In the genomic region with DNA sequence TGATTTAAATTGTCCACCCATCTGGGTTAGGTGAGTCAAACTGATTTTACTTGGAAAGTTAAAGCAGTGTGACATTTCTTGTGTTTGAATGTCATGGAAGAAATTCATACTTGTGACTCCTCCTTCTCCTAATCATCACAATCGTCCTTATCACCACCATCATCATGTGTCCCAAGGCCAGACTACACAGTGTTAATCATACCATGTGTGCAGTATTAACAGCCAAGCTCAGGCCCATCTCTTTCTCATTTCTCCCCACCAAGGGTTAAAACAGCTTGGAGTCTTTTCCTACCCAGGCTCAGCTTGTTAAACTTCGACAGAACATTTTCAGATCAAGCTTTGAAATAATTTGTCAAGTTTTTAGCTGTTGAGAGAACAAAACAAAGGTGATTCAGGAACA, we compare ENCODE assay signal across 26 cellular contexts. TPM values are rescaled to one million over a fixed set of nuclear protein-coding genes. Genes with fewer than 3 reads are reported as not detected.
"Had no signal": no experiment of that assay in that cellular context is flagged by ENCODE, and none has a peak within 500 bp of the region (broad histone marks: within the 10 kb centered on the region; RNA-seq: fewer than 3 reads in every experiment).

No MANE protein-coding gene starts in this region.

- H3K9me3 ChIP-seq: SK-N-SH had no signal

- H3K9me2 ChIP-seq: SK-N-SH had no signal

- H3K4me2 ChIP-seq: SK-N-SH had no signal

- DNase-seq: KBM-7, MV-4-11, NCI-H1048, NCI-H1105, NCI-H1417, NCI-H1436 treated with DMSO at 0.1 percent for 48 hours, NCI-H1694, NCI-H187 treated with DMSO at 0.1 percent for 48 hours, NCI-H2029 treated with DMSO at 0.1 percent for 48 hours, NCI-H2171 treated with DMSO at 0.1 percent for 48 hours, NCI-H345, NCI-H446 treated with DMSO at 0.1 percent for 48 hours, NCI-H510A treated with DMSO at 0.1 percent for 48 hours, NCI-H526, NCI-H748 treated with DMSO at 0.1 percent for 48 hours, Right ventricle myocardium superior, RPMI8226, SIG-M5, SK-N-SH, SW 1271 had no signal

- FAIRE-seq: RCC 7860 had no signal

- H3K9ac ChIP-seq: SK-N-SH had no signal

RNA-seq across cellular contexts. Expression of a gene that starts 22.5 kb away (rescaled TPM):
- total RNA-seq: HT1080, LHCN-M2, MCF 10A, Right ventricle myocardium superior, SK-MEL-5 had no signal
- polyA plus RNA-seq: IgD-negative memory B cell, SK-N-SH had no signal

RNA-seq across cellular contexts. Expression of a gene that starts 33.5 kb away (rescaled TPM):
- total RNA-seq: HT1080, LHCN-M2, MCF 10A, SK-MEL-5 had no signal
- polyA plus RNA-seq: IgD-negative memory B cell, SK-N-SH had no signal
